24 cellular contexts compared by ENCODE assay signal in genomic region chr21:38770660-38771059, GRCh38. TPM values are rescaled to one million over a fixed set of nuclear protein-coding genes. Genes with fewer than 3 reads are reported as not detected.
DNase-seq lines count a peak whose midpoint lies in the region; ATAC-seq, FAIRE-seq and TF ChIP-seq lines count a peak whose summit lies in the region.
"Had no signal": no experiment of that assay in that cellular context is flagged by ENCODE, and none has a peak within 500 bp of the region (broad histone marks: within the 10 kb centered on the region; RNA-seq: fewer than 3 reads in every experiment).

No MANE protein-coding gene starts in this region.

- no peak for TF ChIP-seq CTCF in PC-9 (conservative IDR thresholded peaks at IDR 0.05)

- no TSS peak for BruUV-seq in PC-9 (replicated peaks; lab: Mats Ljungman, UMichigan)

- POLR2A ChIA-PET in PC-9 (lab: Charles Lee; ENCODE audit: unreplicated experiment): interaction anchor here (0.7 kb wide), 1 partner anchor 9 kb away, joined by 8 read pairs; no protein-coding TSS in a partner anchor

- no peaks in the 10 kb centered on the region for H3K79me2 ChIP-seq in PC-9 (ENCODE audit: low read depth)

- no peaks in the 10 kb centered on the region for H3K9me3 ChIP-seq in small intestine (ENCODE audit: control insufficient read depth, low read depth)
- no peaks in the 10 kb centered on the region for H3K9me3 ChIP-seq in PC-9 (ENCODE audit: insufficient read depth, low read depth)
- H3K9me3 ChIP-seq: adrenal gland had no signal

- no peak for DNase-seq in activated naive CD4-positive, alpha-beta T cell (lab: John Stamatoyannopoulos, UW)
- DNase-seq in NCI-H2029 treated with DMSO at 0.1 percent for 48 hours (lab: John Stamatoyannopoulos, UW) (peak; percentile 73), SW480 (ENCODE audit: low spot score) (peak; percentile 34), small intestine (peak; percentile 67), left lobe of liver (ENCODE audit: low spot score) (no peak), PC-9 (no peak)
- DNase-seq: activated CD4-positive, alpha-beta memory T cell treated with anti-CD3 and anti-CD28 coated beads, Interleukin-2, amount 10 ng/mL, durations not matched to agents 7 days and 5 days; activated effector memory CD4-positive, alpha-beta T cell treated with Interleukin-2 at 50 U/mL for 16 hours; adrenal gland; effector CD4-positive, alpha-beta T cell; NCI-H1436; SIG-M5; stimulated activated CD4-positive, alpha-beta T cell treated with anti-CD3 and anti-CD28 coated beads, Interleukin-4, amount 100 ng/mL, for 4 hours; stimulated activated naive CD4-positive, alpha-beta T cell had no signal

- no peaks in the 10 kb centered on the region for H3K27me3 Mint-ChIP-seq in activated naive CD4-positive, alpha-beta T cell treated with anti-CD3 and anti-CD28 coated beads, Interleukin-2, amount 50 U/mL, for 24 hours

- H3K27ac Mint-ChIP-seq in activated naive CD4-positive, alpha-beta T cell treated with anti-CD3 and anti-CD28 coated beads, Interleukin-2, amount 50 U/mL, for 24 hours: peak overlapping the region; percentile 74
- H3K27ac Mint-ChIP-seq: activated CD4-positive, alpha-beta memory T cell treated with anti-CD3 and anti-CD28 coated beads, Interleukin-2, amount 10 ng/mL, durations not matched to agents 7 days and 5 days; B cell; mesothelial cell of epicardium had no signal

- H3K36me3 ChIP-seq in small intestine (ENCODE audit: control insufficient read depth in 2 of 2, insufficient read depth in 2 of 2, low read length in 2 of 2) (no peaks in the 10 kb centered on the region), PC-9 (ENCODE audit: low read depth) (no peaks in the 10 kb centered on the region)
- H3K36me3 ChIP-seq: adrenal gland, HAP-1 had no signal

- no peak for FAIRE-seq in small intestine (lab: Jason Lieb, UNC)
- FAIRE-seq: GM12891, urothelium cell line had no signal

- H3K9me2 ChIP-seq in PC-9 (ENCODE audit: insufficient read depth): no peaks in the 10 kb centered on the region

- no peak overlapping the region for H3K4me2 ChIP-seq in PC-9

- H4K20me1 ChIP-seq in PC-9 (ENCODE audit: insufficient read depth): no peaks in the 10 kb centered on the region

- intact Hi-C loops in PC-9 (cut with micrococcal nuclease; ENCODE audit: unreplicated experiment): no loop called here

- CTCF ChIA-PET in PC-9 (lab: Charles Lee): no interaction called here

- H3K4me3 ChIP-seq in small intestine (ENCODE audit: low read depth in 1 of 2, low read length in 2 of 2) (no peak overlapping the region), PC-9 (no peak overlapping the region)
- H3K4me3 ChIP-seq: adrenal gland, HAP-1 had no signal

- H3K4me1 ChIP-seq in small intestine (ENCODE audit: control insufficient read depth in 2 of 2, insufficient read depth in 1 of 2, low read depth in 1 of 2, low read length in 1 of 2): peaks cover 0 to 12% of the 10 kb centered on the region in 2 donors
- H3K4me1 ChIP-seq in PC-9 (replicated peaks; ENCODE audit: insufficient read depth): peaks cover 17% of the 10 kb centered on the region
- H3K4me1 ChIP-seq: HAP-1 had no signal

- peaks cover 12% of the 10 kb centered on the region for H3F3A ChIP-seq in PC-9 (ENCODE audit: insufficient read depth, low read depth)

- H3K27ac ChIP-seq in small intestine (ENCODE audit: low read depth in 1 of 2, low read length in 1 of 2) (peak overlapping the region; percentile 17 to 58), PC-9 (no peak overlapping the region)
- H3K27ac ChIP-seq: adrenal gland, epithelial cell of prostate had no signal

- no peaks in the 10 kb centered on the region for H3K9me3 Mint-ChIP-seq in activated naive CD4-positive, alpha-beta T cell treated with anti-CD3 and anti-CD28 coated beads, Interleukin-2, amount 50 U/mL, for 24 hours

- H3K27me3 ChIP-seq in small intestine (ENCODE audit: control insufficient read depth in 2 of 2, insufficient read depth in 2 of 2, low read length in 2 of 2) (no peaks in the 10 kb centered on the region), PC-9 (ENCODE audit: insufficient read depth, low read depth) (no peaks in the 10 kb centered on the region)
- H3K27me3 ChIP-seq: adrenal gland had no signal

- no peak for ATAC-seq in left lobe of liver
- no peak for ATAC-seq in GM18907 (IDR thresholded peaks at IDR 0.05; ENCODE audit: unreplicated experiment)
- ATAC-seq: natural killer cell treated with Interleukin-12 subunit alpha and Interleukin-12 subunit beta and Interleukin-15 and Interleukin-18, amount 100 ng/mL, for 72 hours had no signal

- no peak overlapping the region for H2AFZ ChIP-seq in PC-9

- H3K4me3 Mint-ChIP-seq in activated naive CD4-positive, alpha-beta T cell treated with anti-CD3 and anti-CD28 coated beads, Interleukin-2, amount 50 U/mL, for 24 hours: no peak overlapping the region
- H3K4me3 Mint-ChIP-seq: activated CD4-positive, alpha-beta memory T cell treated with anti-CD3 and anti-CD28 coated beads, Interleukin-2, amount 10 ng/mL, durations not matched to agents 7 days and 5 days; B cell; brain; mesothelial cell of epicardium; natural killer cell treated with Interleukin-12 subunit alpha and Interleukin-12 subunit beta and Interleukin-15 and Interleukin-18, amount 100 ng/mL, for 72 hours had no signal

- H3K4me1 Mint-ChIP-seq in activated naive CD4-positive, alpha-beta T cell treated with anti-CD3 and anti-CD28 coated beads, Interleukin-2, amount 50 U/mL, for 24 hours: peaks cover 51% of the 10 kb centered on the region

- H3K36me3 Mint-ChIP-seq in activated naive CD4-positive, alpha-beta T cell treated with anti-CD3 and anti-CD28 coated beads, Interleukin-2, amount 50 U/mL, for 24 hours: no peaks in the 10 kb centered on the region
- H3K36me3 Mint-ChIP-seq: brain; mesothelial cell of epicardium; natural killer cell treated with Interleukin-12 subunit alpha and Interleukin-12 subunit beta and Interleukin-15 and Interleukin-18, amount 100 ng/mL, for 72 hours had no signal

- WGBS in small intestine, 3 donors: 36 to 75% (median 50%) methylated on average over 4 of the region's 4 CpGs

RNA-seq across cellular contexts. Expression of gene ETS2, which starts 35.1 kb away (rescaled TPM):
- 100 to 1,000 TPM; 129 to 137 (median 133) TPM for polyA plus RNA-seq in small intestine
- total RNA-seq in left lobe of liver: 40.9 TPM
- total RNA-seq in PC-9 (2021): 20.4 and 25.2 TPM in 2 replicates

Comparison
In these comparisons a context has a peak if more than half of its experiments do, and no peak if none do; other contexts are left out.
1. DNase-seq: peak in NCI-H2029 treated with DMSO at 0.1 percent for 48 hours (single experiment), SW480 (single experiment) and small intestine (single experiment); none in activated naive CD4-positive, alpha-beta T cell (0 of 4), left lobe of liver (single experiment) and PC-9 (0 of 2).